ENCODE assay signal across 8 cellular contexts in genomic region chr15:90901799-90902655, GRCh38. TPM values are rescaled to one million over a fixed set of nuclear protein-coding genes. Genes with fewer than 3 reads are reported as not detected.
DNase-seq lines count a peak whose midpoint lies in the region; ATAC-seq and TF ChIP-seq lines count a peak whose summit lies in the region.

No MANE protein-coding gene starts in this region.

- H3K9ac ChIP-seq in neuronal stem cell (ENCODE audit: low read depth, low read length, poor library complexity) (peak overlapping the region; percentile 89), subcutaneous abdominal adipose tissue (ENCODE audit: low read length in 5 of 5) (peak overlapping the region in 4 of 5 donors; percentile 31 to 89 (median 75))

- H4K91ac ChIP-seq in neuronal stem cell (ENCODE audit: low read depth, low read length, poor library complexity): no peak overlapping the region

- H3K4ac ChIP-seq in neuronal stem cell (ENCODE audit: low read length): no peak overlapping the region

- H3K18ac ChIP-seq in neuronal stem cell (ENCODE audit: low read length): peak overlapping the region; percentile 98

- H2BK15ac ChIP-seq in neuronal stem cell (ENCODE audit: low read length): no peak overlapping the region

- peak overlapping the region; percentile 76 for H3K4me3 ChIP-seq in Jurkat, Clone E6-1 (ENCODE audit: low read length)
- H3K4me3 ChIP-seq in neuronal stem cell (ENCODE audit: low read length in 2 of 2) (peak overlapping the region; percentile 58 to 93), subcutaneous abdominal adipose tissue (ENCODE audit: low read depth in 1 of 5, low read length in 5 of 5) (peak overlapping the region; percentile 62 to 83 (median 81))

- H2BK12ac ChIP-seq in neuronal stem cell (ENCODE audit: low read length): peak overlapping the region; percentile 17

- H3K27ac ChIP-seq in foreskin keratinocyte (peak overlapping the region; percentile 79), neuronal stem cell (replicated peaks; ENCODE audit: low read length) (peak overlapping the region; percentile 75), subcutaneous abdominal adipose tissue (ENCODE audit: low read depth, low read length) (peak overlapping the region; percentile 61)

- TF ChIP-seq CTCF in foreskin keratinocyte (conservative IDR thresholded peaks at IDR 0.05): peak; percentile 84

- no peaks in the 10 kb centered on the region for H3K79me1 ChIP-seq in neuronal stem cell (ENCODE audit: low read depth, low read length)

- H3K27me3 ChIP-seq in foreskin keratinocyte (no peaks in the 10 kb centered on the region), neuronal stem cell (ENCODE audit: control insufficient read depth in 3 of 3, insufficient read depth in 3 of 3, low read depth in 1 of 3, low read length in 3 of 3) (peaks cover 0 to 5% (median 0%) of the 10 kb centered on the region in 3 experiments), subcutaneous abdominal adipose tissue (ENCODE audit: control insufficient read depth in 5 of 5, insufficient read depth in 4 of 5, low read length in 5 of 5) (no peaks in the 10 kb centered on the region)

- H3K36me3 ChIP-seq in neuronal stem cell (replicated peaks in 1 of 2; ENCODE audit: control insufficient read depth in 2 of 2, insufficient read depth in 2 of 2, low read length in 2 of 2) (peaks cover 17 to 24% of the 10 kb centered on the region in 2 donors), subcutaneous abdominal adipose tissue (ENCODE audit: control insufficient read depth in 5 of 5, insufficient read depth in 5 of 5, low read length in 5 of 5) (peaks cover 0 to 23% (median 22%) of the 10 kb centered on the region in 5 donors)

- DNase-seq in ELR (ENCODE audit: low read depth): peak; percentile 81
- DNase-seq in Jurkat, Clone E6-1 (ENCODE audit: low read depth, low spot score): peak; percentile 67
- DNase-seq in RPMI8226: peak; percentile 90
- DNase-seq in activated gamma-delta T cell treated with Interleukin-2 at 50 U/mL for 16 hours: peak; percentile 62
- peak; percentile 51 to 74 for DNase-seq in foreskin keratinocyte
- peak; percentile 71 for DNase-seq in neuronal stem cell (ENCODE audit: low spot score)

- H3K14ac ChIP-seq in neuronal stem cell (ENCODE audit: low read length): peak overlapping the region; percentile 86

- H3K4me1 ChIP-seq in foreskin keratinocyte (peaks cover 6% of the 10 kb centered on the region), neuronal stem cell (ENCODE audit: control insufficient read depth in 2 of 2, insufficient read depth in 1 of 2, low read depth in 1 of 2, low read length in 2 of 2) (peaks cover 6 to 9% of the 10 kb centered on the region in 2 donors), subcutaneous abdominal adipose tissue (ENCODE audit: control insufficient read depth in 5 of 5, insufficient read depth in 5 of 5, low read length in 5 of 5) (peaks cover 5 to 32% (median 23%) of the 10 kb centered on the region in 5 donors)

- H3K9me3 ChIP-seq in neuronal stem cell (replicated peaks in 1 of 2; ENCODE audit: control insufficient read depth in 2 of 2, insufficient read depth in 1 of 2, low read depth in 1 of 2, low read length in 2 of 2) (peaks cover 0 to 2% of the 10 kb centered on the region in 2 donors), subcutaneous abdominal adipose tissue (ENCODE audit: control insufficient read depth in 5 of 5, low read length in 5 of 5) (no peaks in the 10 kb centered on the region)

- no peak overlapping the region for H2BK120ac ChIP-seq in neuronal stem cell (ENCODE audit: low read depth, low read length)

- no CpG with 5 or more reads among the region's 45 CpGs for WGBS in neuronal stem cell (ENCODE audit: extremely low coverage in 2 of 2, insufficient read length in 2 of 2, insufficient replicate concordance in 1 of 2), 2 donors

- H2BK5ac ChIP-seq in neuronal stem cell (ENCODE audit: low read length): no peak overlapping the region

- H2AK5ac ChIP-seq in neuronal stem cell (ENCODE audit: low read depth, low read length): no peak overlapping the region

- ATAC-seq in GM21717 (IDR thresholded peaks at IDR 0.05; ENCODE audit: unreplicated experiment) (peak; percentile 65), foreskin keratinocyte (peak; percentile 86)

- H3K4me2 ChIP-seq in neuronal stem cell (ENCODE audit: insufficient read depth, low read length, poor library complexity, severe bottlenecking): peak overlapping the region; percentile 86

- H2AFZ ChIP-seq in neuronal stem cell (ENCODE audit: low read length): peak overlapping the region; percentile 93

- no peak overlapping the region for H4K8ac ChIP-seq in neuronal stem cell (ENCODE audit: low read depth, low read length)

- peak overlapping the region; percentile 90 for H3K23ac ChIP-seq in neuronal stem cell (ENCODE audit: low read depth, low read length, poor library complexity)

RNA-seq across cellular contexts. Expression of gene MAN2A2, which starts 1.1 kb away (rescaled TPM):
- 98.8 TPM for polyA plus RNA-seq in Jurkat, Clone E6-1 (2012; ENCODE audit: insufficient read depth, insufficient read length)
- total RNA-seq in foreskin keratinocyte: 10.3 and 11.0 TPM in 2 replicates
- 4.8 and 5.8 TPM in 2 replicates for polyA plus RNA-seq in foreskin keratinocyte
- polyA plus RNA-seq in neuronal stem cell (2013, experiment 1 of 2): 41.6 TPM
- 37.8 TPM for polyA plus RNA-seq in neuronal stem cell (2013, experiment 2 of 2)

RNA-seq across cellular contexts. Expression of gene FES, which starts 17.7 kb away (rescaled TPM):
- polyA plus RNA-seq in Jurkat, Clone E6-1 (2012; ENCODE audit: insufficient read depth, insufficient read length): 11.6 TPM
- 1.5 and 1.8 TPM in 2 replicates for total RNA-seq in foreskin keratinocyte
- 0.69 and 1.5 TPM in 2 replicates for polyA plus RNA-seq in foreskin keratinocyte
- polyA plus RNA-seq in neuronal stem cell (2013, experiment 1 of 2): 2.6 TPM
- 2.3 TPM for polyA plus RNA-seq in neuronal stem cell (2013, experiment 2 of 2)

RNA-seq across cellular contexts. Expression of gene HDDC3, which starts 30.3 kb away (rescaled TPM):
- polyA plus RNA-seq in Jurkat, Clone E6-1 (2012; ENCODE audit: insufficient read depth, insufficient read length): 26.4 TPM
- total RNA-seq in foreskin keratinocyte: 15.7 and 16.1 TPM in 2 replicates
- polyA plus RNA-seq in foreskin keratinocyte: 23.7 and 25.1 TPM in 2 replicates
- 17.1 TPM for polyA plus RNA-seq in neuronal stem cell (2013, experiment 1 of 2)
- polyA plus RNA-seq in neuronal stem cell (2013, experiment 2 of 2): 16.8 TPM

RNA-seq across cellular contexts. Expression of gene UNC45A, which starts 33.1 kb away (rescaled TPM):
- 53.8 TPM for polyA plus RNA-seq in Jurkat, Clone E6-1 (2012; ENCODE audit: insufficient read depth, insufficient read length)
- total RNA-seq in foreskin keratinocyte: 59.0 and 59.7 TPM in 2 replicates
- 46.5 and 52.5 TPM in 2 replicates for polyA plus RNA-seq in foreskin keratinocyte
- 29.4 TPM for polyA plus RNA-seq in neuronal stem cell (2013, experiment 1 of 2)
- polyA plus RNA-seq in neuronal stem cell (2013, experiment 2 of 2): 28.4 TPM

RNA-seq across cellular contexts. Expression of gene FURIN, which starts 33.6 kb away (rescaled TPM):
- 18.5 TPM for polyA plus RNA-seq in Jurkat, Clone E6-1 (2012; ENCODE audit: insufficient read depth, insufficient read length)
- 62.7 and 78.9 TPM in 2 replicates for total RNA-seq in foreskin keratinocyte
- 47.7 and 55.9 TPM in 2 replicates for polyA plus RNA-seq in foreskin keratinocyte
- 19.3 TPM for polyA plus RNA-seq in neuronal stem cell (2013, experiment 1 of 2)
- 19.0 TPM for polyA plus RNA-seq in neuronal stem cell (2013, experiment 2 of 2)

Comparison
In these comparisons a context has a peak if more than half of its experiments do, and no peak if none do; other contexts are left out.
1. Peak in every context shown above with its lines: DNase-seq, ATAC-seq, H3K4me3 ChIP-seq and H3K27ac ChIP-seq.